ENCODE assay signal across 8 cellular contexts in genomic region chr10:31706921-31707571, GRCh38.
DNase-seq lines count a peak whose midpoint lies in the region; FAIRE-seq and TF ChIP-seq lines count a peak whose summit lies in the region.

No MANE protein-coding gene starts in this region.

- peaks cover 47% of the 10 kb centered on the region for H3K9me3 Mint-ChIP-seq in HFFc6

- H3K36me3 ChIP-seq in esophagus (ENCODE audit: control insufficient read depth in 2 of 2, insufficient read depth in 2 of 2, low read length in 1 of 2) (no peaks in the 10 kb centered on the region), trophoblast cell (ENCODE audit: control insufficient read depth in 1 of 2, insufficient read depth in 2 of 2, low read length in 2 of 2) (no peaks in the 10 kb centered on the region), MG63 (no peaks in the 10 kb centered on the region)

- peak overlapping the region; percentile 67 for H4K91ac ChIP-seq in trophoblast cell (ENCODE audit: low read depth, low read length)

- TF ChIP-seq POLR2A in GM12892 (IDR thresholded peaks at IDR 0.05; ENCODE audit: low read depth, low read length), result 0 out of 2 replicates have a peak, but pooled peaks have one; percentile 34

- H2BK120ac ChIP-seq in trophoblast cell (ENCODE audit: insufficient read depth, low read length, poor library complexity), result peak overlapping the region; percentile 55

- peak; percentile 92 for FAIRE-seq in GM12892 (lab: Jason Lieb, UNC)

- H3K4me2 ChIP-seq in trophoblast cell (ENCODE audit: low read length), result no peak overlapping the region

- peak overlapping the region; percentile 45 for H2AK5ac ChIP-seq in trophoblast cell (ENCODE audit: low read length)

- H4K8ac ChIP-seq in trophoblast cell (ENCODE audit: low read depth, low read length), result peak overlapping the region; percentile 34

- H3K27me3 Mint-ChIP-seq in HFFc6 (ENCODE audit: insufficient read depth), result 0 out of 2 replicates have a peak, but pooled peaks cover 1% of the 10 kb centered on the region

- no peak for TF ChIP-seq CTCF in HFFc6 (IDR thresholded peaks at IDR 0.05)

- H3K27ac ChIP-seq in esophagus (ENCODE audit: low read depth in 2 of 2, low read length in 1 of 2) (peak overlapping the region; percentile 48 to 72), trophoblast cell (ENCODE audit: low read depth, low read length) (peak overlapping the region; percentile 91)

- peaks cover 26% of the 10 kb centered on the region for H3K4me1 Mint-ChIP-seq in HFFc6 (ENCODE audit: low read depth)

- no peaks in the 10 kb centered on the region for H3K79me2 ChIP-seq in trophoblast cell (ENCODE audit: control insufficient read depth, insufficient read depth, low read length, poor library complexity)

- H3K9me3 ChIP-seq in esophagus (ENCODE audit: control insufficient read depth in 2 of 2, insufficient read depth in 1 of 2, low read depth in 1 of 2, low read length in 1 of 2) (no peaks in the 10 kb centered on the region), trophoblast cell (ENCODE audit: insufficient read depth, low read depth, low read length) (peaks cover 9% of the 10 kb centered on the region), MG63 (peaks cover 22% of the 10 kb centered on the region)

- H2AFZ ChIP-seq in trophoblast cell (ENCODE audit: insufficient read depth, low read length, poor library complexity), result peak overlapping the region; percentile 27

- no peak overlapping the region for H3K23ac ChIP-seq in trophoblast cell (ENCODE audit: low read length)

- H3K4me1 ChIP-seq in esophagus (ENCODE audit: control insufficient read depth in 2 of 2, insufficient read depth in 2 of 2, low read length in 1 of 2), result no peaks in the 10 kb centered on the region
- peaks cover 16 to 20% of the 10 kb centered on the region in 2 experiments for H3K4me1 ChIP-seq in trophoblast cell (ENCODE audit: control insufficient read depth in 1 of 2, insufficient read depth in 2 of 2, low read length in 2 of 2)

- DNase-seq in GM12892 (ENCODE audit: insufficient read length) (no peak), HFFc6 (no peak), NOMO-1 treated with DMSO at 0.1 percent for 48 hours (lab: John Stamatoyannopoulos, UW; ENCODE audit: unreplicated experiment) (peak; percentile 82), trophoblast cell (no peak), NCI-H2227 treated with DMSO at 0.1 percent for 48 hours (lab: John Stamatoyannopoulos, UW) (no peak), SW480 (ENCODE audit: low spot score) (no peak), MG63 (no peak)

- peak overlapping the region; percentile 52 for H2BK12ac ChIP-seq in trophoblast cell (ENCODE audit: low read length)

- H3K4ac ChIP-seq in trophoblast cell (ENCODE audit: low read depth, low read length), result peak overlapping the region; percentile 50

- H3K79me1 ChIP-seq in trophoblast cell (ENCODE audit: low read length), result peaks cover 12% of the 10 kb centered on the region

- no peak overlapping the region for H3K9ac ChIP-seq in trophoblast cell (ENCODE audit: low read length)

- peak overlapping the region; percentile 62 for H2BK5ac ChIP-seq in trophoblast cell (ENCODE audit: low read depth, low read length, poor library complexity)

- peak overlapping the region; percentile 93 for H3K27ac Mint-ChIP-seq in HFFc6

- no peaks in the 10 kb centered on the region for H3K27me3 ChIP-seq in esophagus (ENCODE audit: control insufficient read depth in 1 of 2, insufficient read depth in 2 of 2, low read length in 2 of 2)
- no peaks in the 10 kb centered on the region for H3K27me3 ChIP-seq in trophoblast cell (ENCODE audit: insufficient read depth, low read length)
- no peaks in the 10 kb centered on the region for H3K27me3 ChIP-seq in MG63

- WGBS in esophagus, 2 donors, result 49 to 57% methylated on average over 11 of the region's 11 CpGs
- WGBS in trophoblast cell (ENCODE audit: extremely low coverage, insufficient coverage, insufficient read length), result no CpG with 5 or more reads among the region's 11 CpGs

- peak overlapping the region; percentile 32 for H3K14ac ChIP-seq in trophoblast cell (ENCODE audit: low read length)

- H3K36me3 Mint-ChIP-seq in HFFc6 (ENCODE audit: low read depth), result peaks cover 37% of the 10 kb centered on the region

- H3K18ac ChIP-seq in trophoblast cell (ENCODE audit: low read length), result peak overlapping the region; percentile 32

- no peak overlapping the region for H3K4me3 ChIP-seq in esophagus (ENCODE audit: low read depth in 1 of 2, low read length in 2 of 2)
- no peak overlapping the region for H3K4me3 ChIP-seq in trophoblast cell (ENCODE audit: low read depth, low read length)
- no peak overlapping the region for H3K4me3 ChIP-seq in MG63

- no peak overlapping the region for H4K12ac ChIP-seq in trophoblast cell (ENCODE audit: low read depth, low read length)

- peak overlapping the region; percentile 75 for H3K4me3 Mint-ChIP-seq in HFFc6
